Comparison of ENCODE assay signal across 8 cellular contexts in genomic region chr1:156751724-156752481, GRCh38. TPM values are rescaled to one million over a fixed set of nuclear protein-coding genes. Genes with fewer than 3 reads are reported as not detected.
DNase-seq lines count a peak whose midpoint lies in the region; ATAC-seq and TF ChIP-seq lines count a peak whose summit lies in the region.

No MANE protein-coding gene starts in this region.

- intact Hi-C loops in PC-9 (cut with micrococcal nuclease; ENCODE audit: unreplicated experiment) = loop anchor here (1.0 to 2.0 kb wide), 4 partner anchors 11 to 59 kb away; partner anchors contain the start of genes ISG20L2, METTL25B, MRPL24 and PRCC

- H3K9me3 Mint-ChIP-seq in activated T-cell treated with anti-CD3 and anti-CD28 coated beads, Interleukin-2, amount 50 U/mL, for 4 hours = no peaks in the 10 kb centered on the region

- H3K4me3 ChIP-seq in PC-9 (peak overlapping the region; percentile 95), esophagus (ENCODE audit: low read depth in 1 of 2, low read length in 2 of 2) (peak overlapping the region; percentile 95 to 99), mucosa of stomach (ENCODE audit: low read length) (peak overlapping the region; percentile 61)

- POLR2A ChIA-PET in PC-9 (lab: Charles Lee; ENCODE audit: unreplicated experiment) = interaction anchor here (0.5 to 0.8 kb wide), 5 partner anchors 11 to 251 kb away, joined by 3 to 26 read pairs (median 3); partner anchors contain the start of genes MEF2D, MRPL24 and PRCC

- in situ Hi-C loops in KBM-7 (cut with MboI; ENCODE audit: low pct_unique_long_range_greater_than_20kb, low sequenced_read_pairs) = no loop called here

- CTCF ChIA-PET in PC-9 (lab: Charles Lee) = interaction anchor here (0.6 to 0.8 kb wide), 3 partner anchors 26 to 107 kb away, joined by 3 to 5 read pairs (median 4); partner anchors contain the start of gene INSRR

- no peaks in the 10 kb centered on the region for H3K36me3 Mint-ChIP-seq in activated T-cell treated with anti-CD3 and anti-CD28 coated beads, Interleukin-2, amount 50 U/mL, for 4 hours (ENCODE audit: insufficient read depth)

- H3F3A ChIP-seq in PC-9 (ENCODE audit: insufficient read depth, low read depth) = peaks cover 49% of the 10 kb centered on the region

- peak overlapping the region; percentile 93 for H3K9ac ChIP-seq in mucosa of stomach (ENCODE audit: low read length)

- H4K20me1 ChIP-seq in PC-9 (ENCODE audit: insufficient read depth) = no peaks in the 10 kb centered on the region

- H3K27ac ChIP-seq in PC-9 (peak overlapping the region; percentile 59), esophagus (ENCODE audit: low read depth in 2 of 2, low read length in 1 of 2) (peak overlapping the region; percentile 96 to 98)

- TSS peak; percentile 23 for BruUV-seq in PC-9 (replicated peaks; lab: Mats Ljungman, UMichigan)

- peaks cover 69% of the 10 kb centered on the region for H3K79me2 ChIP-seq in PC-9 (ENCODE audit: low read depth)

- H3K27me3 ChIP-seq in PC-9 (ENCODE audit: insufficient read depth, low read depth) (no peaks in the 10 kb centered on the region), esophagus (ENCODE audit: control insufficient read depth in 1 of 2, insufficient read depth in 2 of 2, low read length in 2 of 2) (no peaks in the 10 kb centered on the region), mucosa of stomach (ENCODE audit: control insufficient read depth, insufficient read depth, low read length) (no peaks in the 10 kb centered on the region)

- no peak for TF ChIP-seq CTCF in PC-9 (conservative IDR thresholded peaks at IDR 0.05)

- peaks cover 43% of the 10 kb centered on the region for H3K4me1 Mint-ChIP-seq in activated T-cell treated with anti-CD3 and anti-CD28 coated beads, Interleukin-2, amount 50 U/mL, for 4 hours (ENCODE audit: low read depth)

- peak overlapping the region; percentile 97 for H2AFZ ChIP-seq in PC-9

- peaks cover 21% of the 10 kb centered on the region for H3K4me1 ChIP-seq in PC-9 (replicated peaks; ENCODE audit: insufficient read depth)
- peaks cover 0 to 18% of the 10 kb centered on the region in 2 donors for H3K4me1 ChIP-seq in esophagus (ENCODE audit: control insufficient read depth in 2 of 2, insufficient read depth in 2 of 2, low read length in 1 of 2)
- H3K4me1 ChIP-seq in mucosa of stomach (ENCODE audit: control insufficient read depth, insufficient read depth, low read length) = peaks cover 33% of the 10 kb centered on the region

- H3K9me3 ChIP-seq in PC-9 (ENCODE audit: insufficient read depth, low read depth) (no peaks in the 10 kb centered on the region), esophagus (ENCODE audit: control insufficient read depth in 2 of 2, insufficient read depth in 1 of 2, low read depth in 1 of 2, low read length in 1 of 2) (no peaks in the 10 kb centered on the region), mucosa of stomach (ENCODE audit: control insufficient read depth, low read length) (no peaks in the 10 kb centered on the region)

- WGBS in esophagus, 2 donors = 0% methylated on average over 49 to 70 of the region's 70 CpGs

- no peaks in the 10 kb centered on the region for H3K27me3 Mint-ChIP-seq in activated T-cell treated with anti-CD3 and anti-CD28 coated beads, Interleukin-2, amount 50 U/mL, for 4 hours (ENCODE audit: low read depth)

- peak; percentile 59 for ATAC-seq in GM21529 (IDR thresholded peaks at IDR 0.05; ENCODE audit: unreplicated experiment)
- peak; percentile 85 to 86 for ATAC-seq in activated T-cell treated with anti-CD3 and anti-CD28 coated beads, Interleukin-2, amount 50 U/mL, for 4 hours

- H3K4me2 ChIP-seq in PC-9 = peak overlapping the region; percentile 94

- DNase-seq in DMS 273 (lab: John Stamatoyannopoulos, UW; ENCODE audit: unreplicated experiment) = peak; percentile 99
- DNase-seq in KBM-7 = peak; percentile 89
- DNase-seq in PC-9 = peak; percentile 87 to 95
- peak; percentile 97 for DNase-seq in activated T-cell treated with anti-CD3 and anti-CD28 coated beads, Interleukin-2, amount 50 U/mL, for 4 hours
- peak; percentile 92 to 97 for DNase-seq in stimulated activated CD8-positive, alpha-beta memory T cell treated with anti-CD3 and anti-CD28 coated beads, Interleukin-4, amount 100 ng/mL, for 4 hours (ENCODE audit: low read depth in 2 of 2, low spot score in 1 of 2)

- no peaks in the 10 kb centered on the region for H3K9me2 ChIP-seq in PC-9 (ENCODE audit: insufficient read depth)

- H3K4me3 Mint-ChIP-seq in activated T-cell treated with anti-CD3 and anti-CD28 coated beads, Interleukin-2, amount 50 U/mL, for 4 hours = peak overlapping the region; percentile 93

- H3K36me3 ChIP-seq in PC-9 (ENCODE audit: low read depth) (peaks cover 10% of the 10 kb centered on the region; the same call in 1 of the 2 replicates), esophagus (ENCODE audit: control insufficient read depth in 2 of 2, insufficient read depth in 2 of 2, low read length in 1 of 2) (no peaks in the 10 kb centered on the region), mucosa of stomach (ENCODE audit: control insufficient read depth, insufficient read depth, low read length) (no peaks in the 10 kb centered on the region)

RNA-seq across cellular contexts. Expression of gene HDGF, which starts 0.4 kb away (rescaled TPM):
- total RNA-seq in PC-9 (2021) = 472 and 498 TPM in 2 replicates
- total RNA-seq in activated T-cell treated with anti-CD3 and anti-CD28 coated beads, Interleukin-2, amount 50 U/mL, for 4 hours = 100 to 1,000 TPM; 221 to 249 (median 230) TPM
- polyA plus RNA-seq in esophagus = 100 to 1,000 TPM in 1 of 2 donors, 10 to 100 TPM in 1; 88.6 to 150 TPM

RNA-seq across cellular contexts. Expression of gene MRPL24, which starts 11.0 kb away (rescaled TPM):
- total RNA-seq in PC-9 (2021) = 74.1 and 85.3 TPM in 2 replicates
- total RNA-seq in activated T-cell treated with anti-CD3 and anti-CD28 coated beads, Interleukin-2, amount 50 U/mL, for 4 hours = 100 to 1,000 TPM; 132 to 138 (median 132) TPM
- 10 to 100 TPM; 79.3 to 81.0 TPM for polyA plus RNA-seq in esophagus

RNA-seq across cellular contexts. Expression of gene PRCC, which starts 15.4 kb away (rescaled TPM):
- 47.8 and 56.6 TPM in 2 replicates for total RNA-seq in PC-9 (2021)
- 100 to 1,000 TPM; 108 to 111 (median 111) TPM for total RNA-seq in activated T-cell treated with anti-CD3 and anti-CD28 coated beads, Interleukin-2, amount 50 U/mL, for 4 hours
- polyA plus RNA-seq in esophagus = 10 to 100 TPM; 36.6 to 41.8 TPM

RNA-seq across cellular contexts. Expression of gene ISG20L2, which starts 23.3 kb away (rescaled TPM):
- total RNA-seq in PC-9 (2021) = 25.4 and 33.2 TPM in 2 replicates
- 10 to 100 TPM; 62.4 to 65.9 (median 63.8) TPM for total RNA-seq in activated T-cell treated with anti-CD3 and anti-CD28 coated beads, Interleukin-2, amount 50 U/mL, for 4 hours
- 10 to 100 TPM in 1 of 2 donors, 1 to 10 TPM in 1; 8.5 to 16.5 TPM for polyA plus RNA-seq in esophagus

RNA-seq across cellular contexts. Expression of gene METTL25B, which starts 23.6 kb away (rescaled TPM):
- 51.0 and 77.7 TPM in 2 replicates for total RNA-seq in PC-9 (2021)
- total RNA-seq in activated T-cell treated with anti-CD3 and anti-CD28 coated beads, Interleukin-2, amount 50 U/mL, for 4 hours = 10 to 100 TPM; 16.6 to 18.9 (median 18.5) TPM
- 10 to 100 TPM; 18.5 to 38.3 TPM for polyA plus RNA-seq in esophagus

Comparison
In these comparisons a context has a peak if more than half of its experiments do, and no peak if none do; other contexts are left out.
1. Peak in every context shown above with its lines: DNase-seq, ATAC-seq, H3K4me3 ChIP-seq and H3K27ac ChIP-seq.